15 cellular contexts compared by ENCODE assay signal in the genomic region with DNA sequence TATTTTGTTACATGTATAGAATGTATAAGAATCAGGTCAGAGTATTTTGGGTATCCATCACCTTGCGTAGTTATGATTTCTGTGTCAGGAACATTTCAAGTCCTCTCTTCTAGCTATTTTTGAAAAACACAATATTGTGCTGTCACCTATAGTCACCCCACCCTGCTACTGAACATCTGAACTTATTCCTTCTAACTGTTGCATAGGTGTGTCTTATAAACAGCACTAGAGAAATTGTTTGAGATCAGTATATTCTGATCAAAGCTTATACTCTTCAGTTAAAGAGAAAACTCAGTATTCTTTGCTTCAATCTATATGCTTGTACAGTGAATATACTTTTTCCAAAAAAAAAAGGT.
A peak's percentile ranks its signal among the peaks of the same experiment; 100 is the strongest.
DNase-seq lines count a peak whose midpoint lies in the region; ATAC-seq, FAIRE-seq and TF ChIP-seq lines count a peak whose summit lies in the region.
"Had no signal": no experiment of that assay in that cellular context is flagged by ENCODE, and none has a peak within 500 bp of the region (broad histone marks: within the 10 kb centered on the region; RNA-seq: fewer than 3 reads in every experiment).

No MANE protein-coding gene starts in this region.

- H3K4me3 ChIP-seq in OCI-LY1 (ENCODE audit: low read depth, low read length, poor library complexity, severe bottlenecking), result no peak overlapping the region
- H3K4me3 ChIP-seq in smooth muscle cell, result no peak overlapping the region
- H3K4me3 ChIP-seq: esophagus squamous epithelium, PC-9 had no signal

- H3K27ac ChIP-seq in OCI-LY1 (ENCODE audit: low read depth, low read length, poor library complexity, severe bottlenecking) (peak overlapping the region; percentile 42), smooth muscle cell (ENCODE audit: low read depth) (peak overlapping the region; percentile 99)
- H3K27ac ChIP-seq: esophagus squamous epithelium, PC-9 had no signal

- TF ChIP-seq POLR2A in H54 (IDR thresholded peaks at IDR 0.05; ENCODE audit: low read depth, low read length), result no peak

- 97% methylated on average over 1 of the region's 1 CpG for WGBS in smooth muscle cell (ENCODE audit: low lambda C conversion rate)

- ATAC-seq in effector memory CD8-positive, alpha-beta T cell (replicated peaks), result peak; percentile 54
- ATAC-seq in HG03159 (IDR thresholded peaks at IDR 0.05; ENCODE audit: unreplicated experiment) (no peak), HG02885 (IDR thresholded peaks at IDR 0.05; ENCODE audit: poor library complexity, unreplicated experiment) (no peak)
- ATAC-seq: sciatic nerve had no signal

- no peak overlapping the region for H3K4me3 Mint-ChIP-seq in activated CD4-positive, alpha-beta memory T cell treated with anti-CD3 and anti-CD28 coated beads for 36 hours
- no peak overlapping the region for H3K4me3 Mint-ChIP-seq in activated CD4-positive, alpha-beta memory T cell treated with anti-CD3 and anti-CD28 coated beads, Interleukin-2, amount 10 ng/mL, durations not matched to agents 7 days and 5 days
- H3K4me3 Mint-ChIP-seq in effector memory CD8-positive, alpha-beta T cell, result no peak overlapping the region
- H3K4me3 Mint-ChIP-seq: H9 had no signal

- H3K9me3 ChIP-seq in OCI-LY1 (ENCODE audit: low read length), result peaks cover 6% of the 10 kb centered on the region; the same call in 1 of the 2 replicates
- no peaks in the 10 kb centered on the region for H3K9me3 ChIP-seq in smooth muscle cell (replicated peaks; ENCODE audit: low read depth)

- H3K27me3 ChIP-seq in OCI-LY1 (ENCODE audit: insufficient read depth, low read length) (no peaks in the 10 kb centered on the region), smooth muscle cell (ENCODE audit: low read depth) (no peaks in the 10 kb centered on the region)
- H3K27me3 ChIP-seq: esophagus squamous epithelium had no signal

- peaks cover 49% of the 10 kb centered on the region for H3K4me1 Mint-ChIP-seq in activated CD4-positive, alpha-beta memory T cell treated with anti-CD3 and anti-CD28 coated beads for 36 hours (ENCODE audit: low read depth)
- H3K4me1 Mint-ChIP-seq in activated CD4-positive, alpha-beta memory T cell treated with anti-CD3 and anti-CD28 coated beads, Interleukin-2, amount 10 ng/mL, durations not matched to agents 7 days and 5 days, result peaks cover 16% of the 10 kb centered on the region
- peaks cover 17 to 42% of the 10 kb centered on the region in 2 donors for H3K4me1 Mint-ChIP-seq in effector memory CD8-positive, alpha-beta T cell (ENCODE audit: low read depth in 2 of 2)
- H3K4me1 Mint-ChIP-seq: H9 had no signal

- H3K27ac Mint-ChIP-seq in activated CD4-positive, alpha-beta memory T cell treated with anti-CD3 and anti-CD28 coated beads for 36 hours, result peak overlapping the region; percentile 74
- H3K27ac Mint-ChIP-seq in activated CD4-positive, alpha-beta memory T cell treated with anti-CD3 and anti-CD28 coated beads, Interleukin-2, amount 10 ng/mL, durations not matched to agents 7 days and 5 days, result no peak overlapping the region
- H3K27ac Mint-ChIP-seq in effector memory CD8-positive, alpha-beta T cell, result peak overlapping the region; percentile 19 to 85
- H3K27ac Mint-ChIP-seq: H9 had no signal

- FAIRE-seq in H54 (lab: Jason Lieb, UNC), result no peak

- CTCF ChIA-PET in activated CD4-positive, alpha-beta memory T cell treated with anti-CD3 and anti-CD28 coated beads for 36 hours (lab: Charles Lee), result interaction anchor here (0.7 kb wide), 1 partner anchor 46 kb away, joined by 3 read pairs; no protein-coding TSS in a partner anchor
- CTCF ChIA-PET in activated CD4-positive, alpha-beta memory T cell treated with anti-CD3 and anti-CD28 coated beads, Interleukin-2, amount 10 ng/mL, durations not matched to agents 7 days and 5 days (lab: Charles Lee), result no interaction called here

- peaks cover 7% of the 10 kb centered on the region for H3K9me3 Mint-ChIP-seq in activated CD4-positive, alpha-beta memory T cell treated with anti-CD3 and anti-CD28 coated beads for 36 hours
- peaks cover 7% of the 10 kb centered on the region for H3K9me3 Mint-ChIP-seq in activated CD4-positive, alpha-beta memory T cell treated with anti-CD3 and anti-CD28 coated beads, Interleukin-2, amount 10 ng/mL, durations not matched to agents 7 days and 5 days
- H3K9me3 Mint-ChIP-seq in effector memory CD8-positive, alpha-beta T cell, result no peaks in the 10 kb centered on the region

- H3K79me2 ChIP-seq in OCI-LY1 (ENCODE audit: insufficient read depth, low read length) (peaks cover 23% of the 10 kb centered on the region), smooth muscle cell (ENCODE audit: low read depth) (peaks cover 56% of the 10 kb centered on the region)

- H3K36me3 Mint-ChIP-seq in activated CD4-positive, alpha-beta memory T cell treated with anti-CD3 and anti-CD28 coated beads for 36 hours, result peaks cover 21% of the 10 kb centered on the region
- H3K36me3 Mint-ChIP-seq in activated CD4-positive, alpha-beta memory T cell treated with anti-CD3 and anti-CD28 coated beads, Interleukin-2, amount 10 ng/mL, durations not matched to agents 7 days and 5 days (ENCODE audit: low read depth), result peaks cover 36% of the 10 kb centered on the region
- peaks cover 8% of the 10 kb centered on the region for H3K36me3 Mint-ChIP-seq in effector memory CD8-positive, alpha-beta T cell (ENCODE audit: insufficient read depth)

- H3K4me2 ChIP-seq in OCI-LY1 (ENCODE audit: low read length), result no peak overlapping the region
- peak overlapping the region; percentile 75 for H3K4me2 ChIP-seq in smooth muscle cell
- H3K4me2 ChIP-seq: PC-9 had no signal

- H2AFZ ChIP-seq in OCI-LY1 (ENCODE audit: low read length), result no peak overlapping the region
- H2AFZ ChIP-seq in smooth muscle cell (ENCODE audit: low read depth), result no peak overlapping the region
- H2AFZ ChIP-seq: PC-9 had no signal

- H3K27me3 Mint-ChIP-seq in activated CD4-positive, alpha-beta memory T cell treated with anti-CD3 and anti-CD28 coated beads for 36 hours, result no peaks in the 10 kb centered on the region
- no peaks in the 10 kb centered on the region for H3K27me3 Mint-ChIP-seq in activated CD4-positive, alpha-beta memory T cell treated with anti-CD3 and anti-CD28 coated beads, Interleukin-2, amount 10 ng/mL, durations not matched to agents 7 days and 5 days
- H3K27me3 Mint-ChIP-seq in effector memory CD8-positive, alpha-beta T cell, result no peaks in the 10 kb centered on the region

- no peaks in the 10 kb centered on the region for H3K9me2 ChIP-seq in OCI-LY1 (ENCODE audit: low read depth, low read length)

- TF ChIP-seq CTCF in OCI-LY1 (IDR thresholded peaks at IDR 0.05; ENCODE audit: low read length), result no peak
- no peak for TF ChIP-seq CTCF in smooth muscle cell (IDR thresholded peaks at IDR 0.05; ENCODE audit: borderline replicate concordance, insufficient read depth, poor library complexity, severe bottlenecking)

- POLR2A ChIA-PET in activated CD4-positive, alpha-beta memory T cell treated with anti-CD3 and anti-CD28 coated beads for 36 hours (lab: Charles Lee), result no interaction called here
- POLR2A ChIA-PET in activated CD4-positive, alpha-beta memory T cell treated with anti-CD3 and anti-CD28 coated beads, Interleukin-2, amount 10 ng/mL, durations not matched to agents 7 days and 5 days (lab: Charles Lee), result no interaction called here

- H4K20me1 ChIP-seq in OCI-LY1 (ENCODE audit: insufficient read depth, low read length), result no peaks in the 10 kb centered on the region
- H4K20me1 ChIP-seq in smooth muscle cell (ENCODE audit: low read depth), result peaks cover 9% of the 10 kb centered on the region

- intact Hi-C loops in activated CD4-positive, alpha-beta memory T cell treated with anti-CD3 and anti-CD28 coated beads for 36 hours (cut with micrococcal nuclease), result loop anchor here (5.0 kb wide), 1 partner anchor 56 kb away; no protein-coding TSS in a partner anchor

- no peaks in the 10 kb centered on the region for H3F3A ChIP-seq in OCI-LY1 (ENCODE audit: insufficient read depth, low read length)
- peaks cover 34% of the 10 kb centered on the region for H3F3A ChIP-seq in smooth muscle cell (ENCODE audit: low read depth)

- H3K9ac ChIP-seq in OCI-LY1 (ENCODE audit: low read length) (no peak overlapping the region), smooth muscle cell (ENCODE audit: low read depth) (peak overlapping the region; percentile 94)

- no peak for DNase-seq in activated CD4-positive, alpha-beta memory T cell treated with anti-CD3 and anti-CD28 coated beads for 36 hours
- DNase-seq in activated CD4-positive, alpha-beta memory T cell treated with anti-CD3 and anti-CD28 coated beads, Interleukin-2, amount 10 ng/mL, durations not matched to agents 7 days and 5 days, result no peak
- DNase-seq in effector memory CD8-positive, alpha-beta T cell, result no peak
- DNase-seq in smooth muscle cell (lab: John Stamatoyannopoulos, UW; ENCODE audit: unreplicated experiment) (no peak), H54 (ENCODE audit: insufficient read length, low spot score) (no peak)
- DNase-seq: esophagus squamous epithelium, H9, left ventricle myocardium superior, NCI-H187, NCI-H510A treated with DMSO at 0.1 percent for 48 hours, PC-9 had no signal

- H3K4me1 ChIP-seq in OCI-LY1 (ENCODE audit: insufficient read depth, low read length, severe bottlenecking) (peaks cover 19% of the 10 kb centered on the region), smooth muscle cell (ENCODE audit: low read depth) (peaks cover 28% of the 10 kb centered on the region)

- H3K36me3 ChIP-seq in OCI-LY1 (ENCODE audit: insufficient read depth, low read length) (peaks cover 30% of the 10 kb centered on the region), smooth muscle cell (ENCODE audit: low read depth) (no peaks in the 10 kb centered on the region)
